ENCODE assay signal across 8 cellular contexts in genomic region chr17:76737676-76738467, GRCh38. TPM values are rescaled to one million over a fixed set of nuclear protein-coding genes. Genes with fewer than 3 reads are reported as not detected.
DNase-seq lines count a peak whose midpoint lies in the region; ATAC-seq and TF ChIP-seq lines count a peak whose summit lies in the region.

Gene MFSD11 (plus strand): TSS chr17:76738119. CDS start chr17:76738353, 234 bp downstream.

- peak within 1 kb of the TSS; percentile 97 to 100 (median 98) for H3K4me3 Mint-ChIP-seq in nephron

- peak within 1 kb of the TSS; percentile 98 to 99 (median 99) for H3K27ac Mint-ChIP-seq in nephron

- H3K9me3 Mint-ChIP-seq in nephron, result no peaks in the 10 kb centered on the region

- peak; percentile 74 for ATAC-seq in stimulated activated naive CD8-positive, alpha-beta T cell treated with anti-CD3 and anti-CD28 coated beads, Interleukin-15, Interleukin-2, amounts not matched to agents 100 U/mL and 50 U/mL, for 24 hours

- H3K4me1 Mint-ChIP-seq in nephron, result peaks cover 67% of the 10 kb centered on the region

- no peaks in the 10 kb centered on the region for H3K27me3 Mint-ChIP-seq in nephron (ENCODE audit: low read depth)

- peak; percentile 95 for DNase-seq in EL
- DNase-seq in GOT3 (lab: John Stamatoyannopoulos, UW), result peak; percentile 94
- DNase-seq in LHCN-M2 (ENCODE audit: low read depth), result peak; percentile 90
- DNase-seq in SHP77 treated with DMSO at 0.1 percent for 48 hours (lab: John Stamatoyannopoulos, UW), result peak; percentile 89
- DNase-seq in activated gamma-delta T cell (lab: John Stamatoyannopoulos, UW), result peak; percentile 94
- DNase-seq in fibroblast of the conjunctiva (ENCODE audit: low read depth), result peak; percentile 91
- DNase-seq in stimulated activated naive CD8-positive, alpha-beta T cell treated with anti-CD3 and anti-CD28 coated beads, Interleukin-15, Interleukin-2, amounts not matched to agents 100 U/mL and 50 U/mL, for 24 hours, result peak; percentile 95

- no peak for TF ChIP-seq CTCF in nephron (IDR thresholded peaks at IDR 0.05; ENCODE audit: unreplicated experiment in 3 of 3)

- peaks cover 45% of the 10 kb centered on the region for H3K36me3 Mint-ChIP-seq in nephron (ENCODE audit: low read depth)

RNA-seq across cellular contexts. Expression of gene MFSD11, which starts in this region (rescaled TPM):
- total RNA-seq in LHCN-M2 (2014; rRNA removed), result 30.5 and 31.0 TPM in 2 replicates
- polyA plus RNA-seq in LHCN-M2 (2012), result 15.2 TPM

Comparison
In these comparisons a context has a peak if more than half of its experiments do, and no peak if none do; other contexts are left out.
1. Peak in every context shown above with its lines: DNase-seq and ATAC-seq.